Comparison of ENCODE assay signal across 15 cellular contexts in genomic region chr21:14581902-14582457, GRCh38.
A peak's percentile ranks its signal among the peaks of the same experiment; 100 is the strongest.
DNase-seq lines count a peak whose midpoint lies in the region; ATAC-seq and TF ChIP-seq lines count a peak whose summit lies in the region.
"Had no signal": no experiment of that assay in that cellular context is flagged by ENCODE, and none has a peak within 500 bp of the region (broad histone marks: within the 10 kb centered on the region; RNA-seq: fewer than 3 reads in every experiment).

No MANE protein-coding gene starts in this region.

- no peaks in the 10 kb centered on the region for H3K27me3 Mint-ChIP-seq in activated naive CD8-positive, alpha-beta T cell treated with anti-CD3 and anti-CD28 coated beads, Interleukin-2, amount 50 U/mL, for 24 hours

- peak overlapping the region; percentile 65 for H3K27ac Mint-ChIP-seq in activated naive CD8-positive, alpha-beta T cell treated with anti-CD3 and anti-CD28 coated beads, Interleukin-2, amount 50 U/mL, for 24 hours
- H3K27ac Mint-ChIP-seq: endodermal cell had no signal

- POLR2A ChIA-PET in RWPE1 (lab: Yijun Ruan, JAX; ENCODE audit: low non-redundant PET): no interaction called here
- POLR2A ChIA-PET in GM10248 (lab: Yijun Ruan, JAX): no interaction called here

- TF ChIP-seq CTCF in RWPE1 (conservative IDR thresholded peaks at IDR 0.05; ENCODE audit: low read depth): no peak
- TF ChIP-seq CTCF in GM10248 (IDR thresholded peaks at IDR 0.05; ENCODE audit: control extremely low read depth, extremely low read depth, low read depth, missing control alignments): no peak

- peak overlapping the region; percentile 49 for H3K4me3 Mint-ChIP-seq in activated naive CD8-positive, alpha-beta T cell treated with anti-CD3 and anti-CD28 coated beads, Interleukin-2, amount 50 U/mL, for 24 hours
- H3K4me3 Mint-ChIP-seq: endodermal cell had no signal

- ATAC-seq in activated naive CD8-positive, alpha-beta T cell treated with anti-CD3 and anti-CD28 coated beads, Interleukin-2, amount 50 U/mL, for 24 hours: peak; percentile 80

- CTCF ChIA-PET in RWPE1 (lab: Yijun Ruan, JAX): no interaction called here
- CTCF ChIA-PET in GM10248 (lab: Yijun Ruan, JAX): no interaction called here

- H3K9me3 Mint-ChIP-seq in activated naive CD8-positive, alpha-beta T cell treated with anti-CD3 and anti-CD28 coated beads, Interleukin-2, amount 50 U/mL, for 24 hours: peaks cover 3% of the 10 kb centered on the region
- H3K9me3 Mint-ChIP-seq: endodermal cell had no signal

- no peaks in the 10 kb centered on the region for H3K36me3 Mint-ChIP-seq in activated naive CD8-positive, alpha-beta T cell treated with anti-CD3 and anti-CD28 coated beads, Interleukin-2, amount 50 U/mL, for 24 hours (ENCODE audit: low read depth)

- DNase-seq in stimulated activated CD4-positive, alpha-beta T cell treated with anti-CD3 and anti-CD28 coated beads, Interleukin-15, amount 100 ng/mL, for 24 hours: peak; percentile 10
- no peak for DNase-seq in stimulated activated CD4-positive, alpha-beta T cell treated with anti-CD3 and anti-CD28 coated beads, Interleukin-1b, Interleukin-23, amount 100 ng/mL, for 48 hours
- peak; percentile 8 for DNase-seq in T-helper 9 cell
- DNase-seq in activated naive CD8-positive, alpha-beta T cell treated with anti-CD3 and anti-CD28 coated beads, Interleukin-2, amount 50 U/mL, for 24 hours: no peak
- no peak for DNase-seq in SHP77 treated with DMSO at 0.1 percent for 48 hours (lab: John Stamatoyannopoulos, UW)
- no peak for DNase-seq in COLO829 (ENCODE audit: low spot score)
- DNase-seq in RWPE1 (ENCODE audit: low spot score): no peak
- no peak for DNase-seq in GM10248 (ENCODE audit: extremely low spot score)
- DNase-seq: adrenal gland; DMS 273 treated with DMSO at 0.1 percent for 48 hours; endodermal cell; NCI-H82; stimulated activated naive CD4-positive, alpha-beta T cell treated with Interleukin-2 at 50 U/mL for 16 hours; uterus had no signal

- peaks cover 26% of the 10 kb centered on the region for H3K4me1 Mint-ChIP-seq in activated naive CD8-positive, alpha-beta T cell treated with anti-CD3 and anti-CD28 coated beads, Interleukin-2, amount 50 U/mL, for 24 hours
- H3K4me1 Mint-ChIP-seq: endodermal cell had no signal

- H3K27ac ChIP-seq in RWPE1: no peak overlapping the region
- H3K27ac ChIP-seq: adrenal gland, parathyroid adenoma, uterus had no signal

Comparison
In these comparisons a context has a peak if more than half of its experiments do, and no peak if none do; other contexts are left out.
1. DNase-seq: peak in stimulated activated CD4-positive, alpha-beta T cell treated with anti-CD3 and anti-CD28 coated beads, Interleukin-15, amount 100 ng/mL, for 24 hours (single experiment) and T-helper 9 cell (single experiment); none in stimulated activated CD4-positive, alpha-beta T cell treated with anti-CD3 and anti-CD28 coated beads, Interleukin-1b, Interleukin-23, amount 100 ng/mL, for 48 hours (single experiment), activated naive CD8-positive, alpha-beta T cell treated with anti-CD3 and anti-CD28 coated beads, Interleukin-2, amount 50 U/mL, for 24 hours (single experiment), SHP77 treated with DMSO at 0.1 percent for 48 hours (single experiment), COLO829 (single experiment), RWPE1 (single experiment) and GM10248 (single experiment).